In genomic region chr3:191363221-191363620, GRCh38 we compare ENCODE assay signal across 15 cellular contexts. TPM values are rescaled to one million over a fixed set of nuclear protein-coding genes. Genes with fewer than 3 reads are reported as not detected.
"Had no signal": no experiment of that assay in that cellular context is flagged by ENCODE, and none has a peak within 500 bp of the region (broad histone marks: within the 10 kb centered on the region; RNA-seq: fewer than 3 reads in every experiment).

No MANE protein-coding gene starts in this region.

- H3K36me3 ChIP-seq: prostate gland had no signal

- FAIRE-seq: kidney had no signal

- ATAC-seq: activated naive CD8-positive, alpha-beta T cell treated with anti-CD3 and anti-CD28 coated beads, Interleukin-2, amount 50 U/mL, for 24 hours; activated T-helper 17 cell treated with anti-CD3 and anti-CD28 coated beads, Interleukin-2, amount 50 U/mL, for 72 hours; sciatic nerve had no signal

- H3K27me3 Mint-ChIP-seq: activated naive CD8-positive, alpha-beta T cell treated with anti-CD3 and anti-CD28 coated beads, Interleukin-2, amount 50 U/mL, for 24 hours; activated T-helper 17 cell treated with anti-CD3 and anti-CD28 coated beads, Interleukin-2, amount 50 U/mL, for 72 hours had no signal

- H3K27ac ChIP-seq: prostate gland, stomach, thoracic aorta, VCaP had no signal

- H3K9me3 Mint-ChIP-seq: activated naive CD4-positive, alpha-beta T cell treated with anti-CD3 and anti-CD28 coated beads for 36 hours; activated T-helper 17 cell treated with anti-CD3 and anti-CD28 coated beads, Interleukin-2, amount 50 U/mL, for 72 hours had no signal

- H3K4me3 Mint-ChIP-seq: activated naive CD4-positive, alpha-beta T cell treated with anti-CD3 and anti-CD28 coated beads for 36 hours; activated naive CD8-positive, alpha-beta T cell treated with anti-CD3 and anti-CD28 coated beads, Interleukin-2, amount 50 U/mL, for 24 hours; activated T-helper 17 cell treated with anti-CD3 and anti-CD28 coated beads, Interleukin-2, amount 50 U/mL, for 72 hours had no signal

- H3K27me3 ChIP-seq: spleen, stomach had no signal

- H3K27ac Mint-ChIP-seq: activated naive CD4-positive, alpha-beta T cell treated with anti-CD3 and anti-CD28 coated beads for 36 hours; activated naive CD8-positive, alpha-beta T cell treated with anti-CD3 and anti-CD28 coated beads, Interleukin-2, amount 50 U/mL, for 24 hours; activated T-helper 17 cell treated with anti-CD3 and anti-CD28 coated beads, Interleukin-2, amount 50 U/mL, for 72 hours had no signal

- DNase-seq: activated CD4-positive, alpha-beta T cell treated with anti-CD3 and anti-CD28 coated beads, Interleukin-2, amount 50 U/mL, for 48 hours; activated naive CD4-positive, alpha-beta T cell treated with anti-CD3 and anti-CD28 coated beads for 36 hours; activated naive CD8-positive, alpha-beta T cell treated with anti-CD3 and anti-CD28 coated beads, Interleukin-2, amount 50 U/mL, for 24 hours; aorta; kidney; spleen; stomach had no signal

- H3K9me3 ChIP-seq: prostate gland, spleen, stomach, thoracic aorta had no signal

- H3K4me3 ChIP-seq: prostate gland, spleen, stomach, thoracic aorta had no signal

- H3K4me1 ChIP-seq: prostate gland had no signal

RNA-seq across cellular contexts. Expression of gene UTS2B, which starts 32.9 kb away (rescaled TPM):
- total RNA-seq: activated naive CD4-positive, alpha-beta T cell treated with anti-CD3 and anti-CD28 coated beads for 36 hours; activated T-helper 17 cell treated with anti-CD3 and anti-CD28 coated beads, Interleukin-2, amount 50 U/mL, for 72 hours; dermis microvascular lymphatic vessel endothelial cell; lower leg skin; stomach; T-helper 1 cell treated with Interleukin-12 subunit alpha and Interleukin-12 subunit beta and Interleukin-4 antibody, amounts not matched to agents 30 ng/mL and 1 ng/mL, for 36 hours had no signal
